ENCODE assay signal across 13 cellular contexts in genomic region chr9:113720495-113720894, GRCh38.
"Had no signal": no experiment of that assay in that cellular context is flagged by ENCODE, and none has a peak within 500 bp of the region (broad histone marks: within the 10 kb centered on the region; RNA-seq: fewer than 3 reads in every experiment).

No MANE protein-coding gene starts in this region.

- H3K9me3 ChIP-seq: gastrocnemius medialis, thyroid gland, vagina had no signal

- H3K27ac Mint-ChIP-seq: activated CD4-positive, alpha-beta T cell treated with anti-CD3 and anti-CD28 coated beads, Interleukin-2, amount 10 ng/mL, durations not matched to agents 24 days and 14 days; activated naive CD8-positive, alpha-beta T cell treated with anti-CD3 and anti-CD28 coated beads for 36 hours; naive B cell had no signal

- H3K9me3 Mint-ChIP-seq: activated CD4-positive, alpha-beta T cell treated with anti-CD3 and anti-CD28 coated beads, Interleukin-2, amount 10 ng/mL, durations not matched to agents 24 days and 14 days had no signal

- H3K4me1 Mint-ChIP-seq: activated CD4-positive, alpha-beta T cell treated with anti-CD3 and anti-CD28 coated beads, Interleukin-2, amount 10 ng/mL, durations not matched to agents 24 days and 14 days; activated naive CD8-positive, alpha-beta T cell treated with anti-CD3 and anti-CD28 coated beads for 36 hours; naive B cell had no signal

- H3K36me3 Mint-ChIP-seq: activated naive CD8-positive, alpha-beta T cell treated with anti-CD3 and anti-CD28 coated beads for 36 hours had no signal

- ATAC-seq: gastrocnemius medialis had no signal

- H3K4me3 ChIP-seq: gastrocnemius medialis, lung, right atrium auricular region, thyroid gland, vagina had no signal

- H3K27ac ChIP-seq: gastrocnemius medialis, right atrium auricular region, thyroid gland, vagina had no signal

- H3K27me3 ChIP-seq: gastrocnemius medialis, right atrium auricular region, thyroid gland, vagina had no signal

- H3K36me3 ChIP-seq: gastrocnemius medialis, right atrium auricular region, thyroid gland, vagina had no signal

- H3K4me1 ChIP-seq: gastrocnemius medialis, right atrium auricular region, vagina had no signal

- FAIRE-seq: small intestine had no signal

- DNase-seq: activated CD4-positive, alpha-beta T cell treated with anti-CD3 and anti-CD28 coated beads, Interleukin-2, amount 10 ng/mL, durations not matched to agents 24 days and 14 days; activated gamma-delta T cell; activated naive CD8-positive, alpha-beta T cell treated with anti-CD3 and anti-CD28 coated beads for 36 hours; activated T-cell treated with anti-CD3 and anti-CD28 coated beads, Interleukin-2, amount 50 U/mL, for 1 hour; anterior cingulate cortex; gastrocnemius medialis; naive B cell; small intestine; T-helper 9 cell had no signal

- H3K4me3 Mint-ChIP-seq: activated CD4-positive, alpha-beta T cell treated with anti-CD3 and anti-CD28 coated beads, Interleukin-2, amount 10 ng/mL, durations not matched to agents 24 days and 14 days; activated naive CD8-positive, alpha-beta T cell treated with anti-CD3 and anti-CD28 coated beads for 36 hours; naive B cell had no signal
